Comparison of ENCODE assay signal across 12 cellular contexts in genomic region chr5:50856720-50857119, GRCh38.
DNase-seq lines count a peak whose midpoint lies in the region; ATAC-seq, FAIRE-seq and TF ChIP-seq lines count a peak whose summit lies in the region.
"Had no signal": no experiment of that assay in that cellular context is flagged by ENCODE, and none has a peak within 500 bp of the region (broad histone marks: within the 10 kb centered on the region; RNA-seq: fewer than 3 reads in every experiment).

No MANE protein-coding gene starts in this region.

- intact Hi-C loops in dorsolateral prefrontal cortex (cut with DNase I): no loop called here
- intact Hi-C loops in PC-9 (cut with micrococcal nuclease; ENCODE audit: unreplicated experiment): no loop called here

- POLR2A ChIA-PET in PC-9 (lab: Charles Lee; ENCODE audit: unreplicated experiment): no interaction called here

- no peak for DNase-seq in GM12891 (ENCODE audit: insufficient read length, low spot score)
- no peak for DNase-seq in dorsolateral prefrontal cortex
- DNase-seq in NCI-H2107 (lab: John Stamatoyannopoulos, UW): no peak
- no peak for DNase-seq in PC-9
- DNase-seq in BE2C: no peak
- DNase-seq: activated CD4-positive, alpha-beta T cell treated with anti-CD3 and anti-CD28 coated beads, Interleukin-2, amount 50 U/mL, for 48 hours; brain microvascular endothelial cell; CD4-positive, alpha-beta T cell; heart left ventricle had no signal

- H4K20me1 ChIP-seq in OCI-LY3 (ENCODE audit: insufficient read depth, low read length): no peaks in the 10 kb centered on the region
- no peaks in the 10 kb centered on the region for H4K20me1 ChIP-seq in PC-9 (ENCODE audit: insufficient read depth)

- ATAC-seq in GM21367 (IDR thresholded peaks at IDR 0.05; ENCODE audit: unreplicated experiment): peak; percentile 68
- ATAC-seq in HG03108 (IDR thresholded peaks at IDR 0.05; ENCODE audit: unreplicated experiment): peak; percentile 80

- H3K79me2 ChIP-seq in OCI-LY3 (ENCODE audit: low read length) (no peaks in the 10 kb centered on the region), PC-9 (ENCODE audit: low read depth) (no peaks in the 10 kb centered on the region)

- H3K4me1 ChIP-seq in OCI-LY3 (ENCODE audit: low read length): peaks cover 34% of the 10 kb centered on the region
- no peaks in the 10 kb centered on the region for H3K4me1 ChIP-seq in PC-9 (replicated peaks; ENCODE audit: insufficient read depth)
- H3K4me1 ChIP-seq in BE2C: no peaks in the 10 kb centered on the region

- no peaks in the 10 kb centered on the region for H3K27me3 ChIP-seq in OCI-LY3 (ENCODE audit: low read depth, low read length)
- peaks cover 0 to 3% (median 0%) of the 10 kb centered on the region in 45 donors for H3K27me3 ChIP-seq in dorsolateral prefrontal cortex
- H3K27me3 ChIP-seq in PC-9 (ENCODE audit: insufficient read depth, low read depth): no peaks in the 10 kb centered on the region
- peaks cover 4% of the 10 kb centered on the region; the same call in 1 of the 2 replicates for H3K27me3 ChIP-seq in BE2C
- H3K27me3 ChIP-seq: brain microvascular endothelial cell, heart left ventricle had no signal

- peak overlapping the region; percentile 56 for H3K4me2 ChIP-seq in OCI-LY3 (ENCODE audit: low read length)
- no peak overlapping the region for H3K4me2 ChIP-seq in PC-9

- H3K9me2 ChIP-seq in PC-9 (ENCODE audit: insufficient read depth): no peaks in the 10 kb centered on the region

- TF ChIP-seq POLR2A in GM12891 (IDR thresholded peaks at IDR 0.05; ENCODE audit: low read depth, low read length): no peak

- H3K4me3 ChIP-seq in OCI-LY3 (ENCODE audit: low read length) (peak overlapping the region; percentile 44), dorsolateral prefrontal cortex (no peak overlapping the region), PC-9 (no peak overlapping the region), BE2C (ENCODE audit: low read depth, low read length) (no peak overlapping the region)
- H3K4me3 ChIP-seq: heart left ventricle had no signal

- peak; percentile 86 for FAIRE-seq in GM12891 (lab: Jason Lieb, UNC)

- H3K36me3 ChIP-seq in OCI-LY3 (replicated peaks; ENCODE audit: low read depth, low read length) (peaks cover 3% of the 10 kb centered on the region), PC-9 (ENCODE audit: low read depth) (no peaks in the 10 kb centered on the region), BE2C (no peaks in the 10 kb centered on the region)
- H3K36me3 ChIP-seq: brain microvascular endothelial cell, heart left ventricle had no signal

- H3F3A ChIP-seq in PC-9 (ENCODE audit: insufficient read depth, low read depth): no peaks in the 10 kb centered on the region

- no TSS peak for BruUV-seq in PC-9 (replicated peaks; lab: Mats Ljungman, UMichigan)

- H3K27ac ChIP-seq in OCI-LY3 (ENCODE audit: low read length): peak overlapping the region; percentile 72
- peak overlapping the region in 6 of 59 donors; percentile 0 to 38 (median 12) for H3K27ac ChIP-seq in dorsolateral prefrontal cortex
- H3K27ac ChIP-seq in PC-9: no peak overlapping the region
- H3K27ac ChIP-seq: brain microvascular endothelial cell had no signal

- CTCF ChIA-PET in PC-9 (lab: Charles Lee): no interaction called here

- no peaks in the 10 kb centered on the region for H3K9me3 ChIP-seq in OCI-LY3 (ENCODE audit: insufficient read depth, low read length)
- no peaks in the 10 kb centered on the region for H3K9me3 ChIP-seq in PC-9 (ENCODE audit: insufficient read depth, low read depth)
- H3K9me3 ChIP-seq in BE2C: no peaks in the 10 kb centered on the region
- H3K9me3 ChIP-seq: heart left ventricle had no signal

- H2AFZ ChIP-seq in OCI-LY3 (ENCODE audit: low read depth, low read length) (peak overlapping the region; percentile 92), PC-9 (no peak overlapping the region)

- no peak for TF ChIP-seq CTCF in OCI-LY3 (IDR thresholded peaks at IDR 0.05; ENCODE audit: low read depth, low read length)
- no peak for TF ChIP-seq CTCF in dorsolateral prefrontal cortex (IDR thresholded peaks at IDR 0.05 in 54 of 56, conservative IDR thresholded peaks at IDR 0.05 in 2 of 56; ENCODE audit: low read depth in 1 of 56, partially characterized antibody in 56 of 56)
- TF ChIP-seq CTCF in PC-9 (conservative IDR thresholded peaks at IDR 0.05): no peak
- no peak for TF ChIP-seq CTCF in BE2C (IDR thresholded peaks at IDR 0.05; ENCODE audit: low read depth, low read length)

- H3K9ac ChIP-seq in OCI-LY3 (ENCODE audit: low read length): peak overlapping the region; percentile 49; the same call in 1 of the 2 replicates

TF ChIP-seq in GM12891, 5 proteins besides CTCF, POLR2A, EP300 and RAD21:
- TF ChIP-seq POU2F2 (IDR thresholded peaks at IDR 0.05; ENCODE audit: low read depth, low read length) (no peak), POLR2AphosphoS5 (IDR thresholded peaks at IDR 0.05; ENCODE audit: low read depth, low read length) (no peak), PAX5 (IDR thresholded peaks at IDR 0.05; ENCODE audit: insufficient read depth, low read length, severe bottlenecking) (no peak), SPI1 (IDR thresholded peaks at IDR 0.05; ENCODE audit: low read depth, low read length) (peak; percentile 87), TAF1 (IDR thresholded peaks at IDR 0.05; ENCODE audit: low read depth, low read length) (no peak)
TF ChIP-seq in GM12891: peak in this region for 1.
